Comparison of ENCODE assay signal across 20 cellular contexts in the genomic region with DNA sequence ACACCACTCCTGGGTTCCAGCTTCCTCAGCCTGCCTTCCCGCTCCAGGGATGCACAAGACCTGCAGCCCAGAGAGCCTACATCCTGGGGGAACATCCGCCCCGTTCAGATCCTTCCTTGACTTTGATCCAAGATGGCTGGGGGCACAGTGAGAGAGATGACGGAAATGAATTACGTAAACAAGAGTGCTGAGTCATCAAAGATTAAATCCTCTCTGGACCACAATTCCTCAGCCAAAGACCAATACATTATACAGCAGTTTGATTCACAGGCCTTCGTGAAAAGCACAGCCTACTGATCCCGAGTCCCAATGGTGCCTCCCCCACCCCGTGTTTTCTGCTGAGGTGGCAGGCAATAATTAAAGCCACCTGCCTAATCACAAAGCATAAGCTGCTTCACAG. TPM values are rescaled to one million over a fixed set of nuclear protein-coding genes. Genes with fewer than 3 reads are reported as not detected.
DNase-seq lines count a peak whose midpoint lies in the region; TF ChIP-seq lines count a peak whose summit lies in the region.
"Had no signal": no experiment of that assay in that cellular context is flagged by ENCODE, and none has a peak within 500 bp of the region (broad histone marks: within the 10 kb centered on the region; RNA-seq: fewer than 3 reads in every experiment).

No MANE protein-coding gene starts in this region.

- 63% methylated on average over 6 of the region's 8 CpGs for WGBS in mammary epithelial cell (ENCODE audit: low coverage, missing lambda C conversion rate)

- no peak overlapping the region for H3K4me2 ChIP-seq in mammary epithelial cell (ENCODE audit: insufficient read depth, low read depth, low read length)

- CTCF ChIA-PET in mammary epithelial cell (lab: Charles Lee; ENCODE audit: low non-redundant PET) = no interaction called here

- dilution Hi-C loops in mammary epithelial cell (cut with HindIII; ENCODE audit: low sequenced_read_pairs) = loop anchor here (5.0 kb wide), 1 partner anchor 105 kb away; no protein-coding TSS in a partner anchor

- H3K9me3 ChIP-seq in mammary epithelial cell (replicated peaks; ENCODE audit: insufficient read depth, low read length) = no peaks in the 10 kb centered on the region
- H3K9me3 ChIP-seq: adrenal gland, BE2C, thyroid gland had no signal

- no peaks in the 10 kb centered on the region for H3K79me2 ChIP-seq in mammary epithelial cell (ENCODE audit: insufficient read depth, low read length)

- H3K27me3 ChIP-seq in mammary epithelial cell (ENCODE audit: insufficient read depth, low read length) = no peaks in the 10 kb centered on the region
- H3K27me3 ChIP-seq: adrenal gland, BE2C, thyroid gland had no signal

- DNase-seq in H4 (ENCODE audit: low spot score) (peak; percentile 85), NCI-H460 (ENCODE audit: extremely low read depth, low read depth) (peak; percentile 47), mammary epithelial cell (peak; percentile 78), mesothelial cell of epicardium (ENCODE audit: low spot score in 2 of 2, unreplicated experiment in 2 of 2) (no peak), NCI-H1436 (lab: John Stamatoyannopoulos, UW) (no peak), iPS-NIHi7 (ENCODE audit: extremely low spot score) (no peak), nephron progenitor cell (no peak), DMS79 (lab: John Stamatoyannopoulos, UW) (no peak)
- DNase-seq: activated CD4-positive, CD25-positive, alpha-beta regulatory T cell; adrenal gland; BE2C; Calu3; GF-D8; KBM-7; naive thymus-derived CD8-positive, alpha-beta T cell; posterior cingulate gyrus; SIG-M5; T-helper 2 cell; thyroid gland had no signal

- no peak overlapping the region for H3K27ac ChIP-seq in mammary epithelial cell (ENCODE audit: insufficient read depth, low read depth, low read length)
- H3K27ac ChIP-seq: adrenal gland, thyroid gland had no signal

- TF ChIP-seq CTCF in mammary epithelial cell (conservative IDR thresholded peaks at IDR 0.05 in 1 of 2, IDR thresholded peaks at IDR 0.05 in 1 of 2; ENCODE audit: extremely low read depth in 1 of 2, insufficient read depth in 1 of 2, low read depth in 1 of 2, low read length in 2 of 2) = no peak
- TF ChIP-seq CTCF in mesothelial cell of epicardium (IDR thresholded peaks at IDR 0.05; ENCODE audit: unreplicated experiment) = no peak
- no peak for TF ChIP-seq CTCF in nephron progenitor cell (IDR thresholded peaks at IDR 0.05)

- H3K4me1 Mint-ChIP-seq in mesothelial cell of epicardium = peaks cover 19% of the 10 kb centered on the region
- peaks cover 6% of the 10 kb centered on the region for H3K4me1 Mint-ChIP-seq in nephron progenitor cell
- H3K4me1 Mint-ChIP-seq: memory B cell; naive thymus-derived CD8-positive, alpha-beta T cell had no signal

- H3K36me3 Mint-ChIP-seq in mesothelial cell of epicardium (no peaks in the 10 kb centered on the region), nephron progenitor cell (ENCODE audit: low read depth) (no peaks in the 10 kb centered on the region)
- H3K36me3 Mint-ChIP-seq: memory B cell; naive thymus-derived CD8-positive, alpha-beta T cell had no signal

- H3K4me3 Mint-ChIP-seq in mesothelial cell of epicardium = no peak overlapping the region
- H3K4me3 Mint-ChIP-seq in nephron progenitor cell = no peak overlapping the region
- H3K4me3 Mint-ChIP-seq: memory B cell; naive thymus-derived CD8-positive, alpha-beta T cell had no signal

- no peak overlapping the region for H3K9ac ChIP-seq in mammary epithelial cell (ENCODE audit: insufficient read depth, low read length)

- no peaks in the 10 kb centered on the region for H3K36me3 ChIP-seq in mammary epithelial cell (ENCODE audit: insufficient read depth, low read length)
- H3K36me3 ChIP-seq: adrenal gland, BE2C, thyroid gland had no signal

- peaks cover 9% of the 10 kb centered on the region for H3K9me3 Mint-ChIP-seq in mesothelial cell of epicardium
- H3K9me3 Mint-ChIP-seq in nephron progenitor cell = peaks cover 6% of the 10 kb centered on the region

- BruUV-seq in mammary epithelial cell (replicated peaks; lab: Mats Ljungman, UMichigan) = no TSS peak

- in situ Hi-C loops in mammary epithelial cell (cut with MboI; ENCODE audit: low sequenced_read_pairs in 2 of 2) = no loop called here

- no peaks in the 10 kb centered on the region for H4K20me1 ChIP-seq in mammary epithelial cell (ENCODE audit: insufficient read depth, low read length)

- H3K4me1 ChIP-seq in mammary epithelial cell (ENCODE audit: insufficient read depth, low read length) = peaks cover 20% of the 10 kb centered on the region
- H3K4me1 ChIP-seq: adrenal gland, BE2C, thyroid gland had no signal

- H2AFZ ChIP-seq in mammary epithelial cell (ENCODE audit: low read depth, low read length) = no peak overlapping the region

- H3K27me3 Mint-ChIP-seq in mesothelial cell of epicardium (ENCODE audit: low read depth) (no peaks in the 10 kb centered on the region), nephron progenitor cell (ENCODE audit: low read depth, poor library complexity) (peaks cover 20% of the 10 kb centered on the region)

- no peak overlapping the region for H3K4me3 ChIP-seq in mammary epithelial cell (replicated peaks in 1 of 3; ENCODE audit: insufficient read depth in 1 of 3, low read depth in 2 of 3, low read length in 3 of 3)
- H3K4me3 ChIP-seq: adrenal gland, thyroid gland had no signal

- peak overlapping the region; percentile 56 for H3K27ac Mint-ChIP-seq in mesothelial cell of epicardium
- no peak overlapping the region for H3K27ac Mint-ChIP-seq in nephron progenitor cell
- H3K27ac Mint-ChIP-seq: memory B cell; naive thymus-derived CD8-positive, alpha-beta T cell had no signal

- intact Hi-C loops in mammary epithelial cell (cut with micrococcal nuclease) = no loop called here

RNA-seq across cellular contexts. Expression of a gene that starts 43.1 kb away (rescaled TPM):
- total RNA-seq in H4 (2014; rRNA removed; shearing (Covaris generic)) = 10.9 and 12.4 TPM in 2 replicates
- total RNA-seq in NCI-H460 (2014; rRNA removed; shearing (Covaris generic)) = 25.0 and 26.2 TPM in 2 replicates
- polyA plus RNA-seq in NCI-H460 (2014; cell fraction: nucleus; rRNA removed) = 27.2 and 29.4 TPM in 2 replicates
- total RNA-seq in mammary epithelial cell = 10 to 100 TPM; 29.8 to 31.7 TPM
- polyA plus RNA-seq in mammary epithelial cell = 13.1 TPM
- 43.7 TPM for polyA minus RNA-seq in mammary epithelial cell
- 15.1 to 15.6 TPM (median 15.1 TPM) in 3 replicates for total RNA-seq in mesothelial cell of epicardium
- total RNA-seq: naive thymus-derived CD8-positive, alpha-beta T cell had no signal

Comparison
In these comparisons a context has a peak if more than half of its experiments do, and no peak if none do; other contexts are left out.
1. DNase-seq: peak in H4 (single experiment), NCI-H460 (single experiment) and mammary epithelial cell (single experiment); none in mesothelial cell of epicardium (0 of 2), NCI-H1436 (single experiment), iPS-NIHi7 (single experiment), nephron progenitor cell (single experiment) and DMS79 (single experiment).